8 cellular contexts compared by ENCODE assay signal in the genomic region with DNA sequence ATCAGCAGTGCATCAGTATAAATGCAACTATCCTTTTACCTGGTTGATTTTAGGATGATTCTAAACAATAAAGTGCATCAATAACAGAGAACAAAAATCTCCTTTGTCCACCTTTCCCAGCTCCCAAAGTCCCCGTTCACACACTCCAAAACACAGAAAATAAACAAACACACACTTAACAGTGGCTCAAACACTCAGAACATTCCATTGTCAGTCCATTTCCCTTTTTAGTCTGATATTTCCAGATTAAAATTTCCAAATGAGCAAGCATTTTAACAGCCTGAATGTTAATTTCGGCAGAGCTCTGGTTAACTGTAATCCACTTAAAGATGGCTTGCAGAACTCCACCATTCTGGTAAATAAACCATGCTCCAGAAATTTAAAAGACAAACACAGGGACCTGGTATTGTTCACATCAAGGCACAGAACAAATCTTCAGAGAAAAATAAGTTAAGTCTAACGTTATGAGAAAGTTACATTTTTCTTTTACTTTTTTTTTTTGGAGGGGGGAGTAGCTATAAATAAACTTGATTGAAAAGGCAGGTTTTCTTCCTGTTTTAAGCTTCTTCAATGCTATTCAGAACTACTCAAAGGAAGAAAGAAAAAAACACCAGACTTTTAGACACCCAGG.
DNase-seq lines count a peak whose midpoint lies in the region; ATAC-seq and TF ChIP-seq lines count a peak whose summit lies in the region.

No MANE protein-coding gene starts in this region.

- peak overlapping the region; percentile 91 to 97 (median 92) for H3K27ac ChIP-seq in esophagus muscularis mucosa (replicated peaks in 1 of 4)
- H3K27ac ChIP-seq in psoas muscle, result peak overlapping the region; percentile 80
- H3K27ac ChIP-seq in CD4-positive, alpha-beta memory T cell (ENCODE audit: low read depth, low read length), result no peak overlapping the region

- no peak overlapping the region for H3K4me3 Mint-ChIP-seq in CD4-positive, alpha-beta memory T cell

- no peaks in the 10 kb centered on the region for H3K27me3 Mint-ChIP-seq in CD4-positive, alpha-beta memory T cell

- H3K9me3 Mint-ChIP-seq in CD4-positive, alpha-beta memory T cell, result no peaks in the 10 kb centered on the region

- peak; percentile 53 for DNase-seq in DMS53 (lab: John Stamatoyannopoulos, UW)
- peak; percentile 38 for DNase-seq in NCI-H82 (lab: John Stamatoyannopoulos, UW)
- no peak for DNase-seq in esophagus muscularis mucosa (ENCODE audit: extremely low spot score)
- DNase-seq in psoas muscle, result no peak
- DNase-seq in middle frontal gyrus (ENCODE audit: extremely low spot score, low spot score), result no peak
- DNase-seq in activated T-cell treated with anti-CD3 and anti-CD28 coated beads, Interleukin-2, amount 50 U/mL, for 48 hours, result no peak
- DNase-seq in SKM-1 treated with dmso at 0.1 percent for 144 hours (lab: John Stamatoyannopoulos, UW; ENCODE audit: unreplicated experiment), result no peak
- DNase-seq in CD4-positive, alpha-beta memory T cell, result no peak

- TF ChIP-seq CTCF in esophagus muscularis mucosa (IDR thresholded peaks at IDR 0.05), result no peak
- no peak for TF ChIP-seq CTCF in psoas muscle (IDR thresholded peaks at IDR 0.05)

- POLR2A ChIA-PET in CD4-positive, alpha-beta memory T cell (lab: Charles Lee; ENCODE audit: partially characterized antibody), result no interaction called here

- H3K4me1 ChIP-seq in esophagus muscularis mucosa (peaks cover 36 to 68% (median 52%) of the 10 kb centered on the region in 4 donors), psoas muscle (peaks cover 51% of the 10 kb centered on the region)
- peaks cover 9% of the 10 kb centered on the region for H3K4me1 ChIP-seq in CD4-positive, alpha-beta memory T cell (ENCODE audit: insufficient read depth, low read length)

- no peak for ATAC-seq in psoas muscle

- intact Hi-C loops in esophagus muscularis mucosa (cut with DNase I) (loop anchor here (2.0 to 5.0 kb wide), 2 partner anchors 50 to 167 kb away; no protein-coding TSS in a partner anchor), psoas muscle (cut with DNase I) (no loop called here)
- intact Hi-C loops in CD4-positive, alpha-beta memory T cell (cut with micrococcal nuclease), result no loop called here

- no peaks in the 10 kb centered on the region for H3K4me1 Mint-ChIP-seq in CD4-positive, alpha-beta memory T cell

- H3K27me3 ChIP-seq in esophagus muscularis mucosa (no peaks in the 10 kb centered on the region), psoas muscle (ENCODE audit: insufficient read depth in 3 of 3, low read length in 2 of 3) (no peaks in the 10 kb centered on the region)
- no peaks in the 10 kb centered on the region for H3K27me3 ChIP-seq in CD4-positive, alpha-beta memory T cell (ENCODE audit: insufficient read depth, low read length)

- H3K9me3 ChIP-seq in esophagus muscularis mucosa, result no peaks in the 10 kb centered on the region
- H3K9me3 ChIP-seq in psoas muscle, result no peaks in the 10 kb centered on the region
- no peaks in the 10 kb centered on the region for H3K9me3 ChIP-seq in CD4-positive, alpha-beta memory T cell (ENCODE audit: control insufficient read depth in 1 of 2, low read length in 2 of 2)

- CTCF ChIA-PET in CD4-positive, alpha-beta memory T cell (lab: Charles Lee; ENCODE audit: partially characterized antibody), result interaction anchor here (0.8 to 1.9 kb wide), 10 partner anchors 10 to 775 kb away, joined by 3 to 9 read pairs (median 3); no protein-coding TSS in a partner anchor

- H3K36me3 Mint-ChIP-seq in CD4-positive, alpha-beta memory T cell, result no peaks in the 10 kb centered on the region

- no peak for TF ChIP-seq EP300 in esophagus muscularis mucosa (IDR thresholded peaks at IDR 0.05)

- peak overlapping the region; percentile 61 to 78 (median 68) for H3K4me3 ChIP-seq in esophagus muscularis mucosa
- H3K4me3 ChIP-seq in psoas muscle, result peak overlapping the region; percentile 62
- peak overlapping the region in 1 of 2 donors; percentile 57 for H3K4me3 ChIP-seq in CD4-positive, alpha-beta memory T cell (ENCODE audit: low read length in 2 of 2)

- 2% methylated on average over 3 of the region's 3 CpGs for WGBS in esophagus muscularis mucosa
- WGBS in psoas muscle, 3 donors, result 13 to 25% (median 17%) methylated on average over 3 of the region's 3 CpGs

- no peak overlapping the region for H3K27ac Mint-ChIP-seq in CD4-positive, alpha-beta memory T cell

- TF ChIP-seq POLR2A in esophagus muscularis mucosa (IDR thresholded peaks at IDR 0.05; ENCODE audit: low read depth), result no peak

- H3K36me3 ChIP-seq in esophagus muscularis mucosa, result no peaks in the 10 kb centered on the region
- H3K36me3 ChIP-seq in psoas muscle (ENCODE audit: insufficient read depth in 1 of 2, low read depth in 1 of 2), result peaks cover 0 to under 1% of the 10 kb centered on the region in 2 donors
- H3K36me3 ChIP-seq in CD4-positive, alpha-beta memory T cell (ENCODE audit: insufficient read depth, low read length), result no peaks in the 10 kb centered on the region

Comparison
In these comparisons a context has a peak if more than half of its experiments do, and no peak if none do; other contexts are left out.
1. DNase-seq: peak in DMS53 (single experiment) and NCI-H82 (single experiment); none in esophagus muscularis mucosa (single experiment), psoas muscle (0 of 2), middle frontal gyrus (single experiment), activated T-cell treated with anti-CD3 and anti-CD28 coated beads, Interleukin-2, amount 50 U/mL, for 48 hours (0 of 2), SKM-1 treated with dmso at 0.1 percent for 144 hours (single experiment) and CD4-positive, alpha-beta memory T cell (0 of 5).